26 cellular contexts compared by ENCODE assay signal in genomic region chr15:38208779-38209178, GRCh38.
"Had no signal": no experiment of that assay in that cellular context is flagged by ENCODE, and none has a peak within 500 bp of the region (broad histone marks: within the 10 kb centered on the region; RNA-seq: fewer than 3 reads in every experiment).

No MANE protein-coding gene starts in this region.

- H3K4me1 ChIP-seq: body of pancreas, parathyroid adenoma, psoas muscle had no signal

- H3K27me3 ChIP-seq: adrenal gland, body of pancreas, cardiac muscle cell, gastroesophageal sphincter, transverse colon had no signal

- ATAC-seq: body of pancreas; effector memory CD8-positive, alpha-beta T cell; gastroesophageal sphincter; naive thymus-derived CD8-positive, alpha-beta T cell; psoas muscle had no signal

- H3K4me3 ChIP-seq: adrenal gland, body of pancreas, cardiac muscle cell, coronary artery, gastroesophageal sphincter, psoas muscle, transverse colon had no signal

- H3K27ac ChIP-seq: adrenal gland, body of pancreas, cardiac muscle cell, coronary artery, gastroesophageal sphincter, parathyroid adenoma, psoas muscle, transverse colon, VCaP had no signal

- H3K9me3 ChIP-seq: adrenal gland, body of pancreas, gastroesophageal sphincter, psoas muscle, transverse colon had no signal

- H3K36me3 ChIP-seq: adrenal gland, cardiac muscle cell, gastroesophageal sphincter, transverse colon had no signal

- DNase-seq: activated CD4-positive, alpha-beta T cell treated with anti-CD3 and anti-CD28 coated beads for 4 hours; activated CD4-positive, alpha-beta T cell treated with anti-CD3 and anti-CD28 coated beads, Interleukin-2, amount 50 U/mL, for 48 hours; activated CD8-positive, alpha-beta memory T cell treated with anti-CD3 and anti-CD28 coated beads, Interleukin-2, amount 50 U/mL, for 4 hours; activated effector memory CD4-positive, alpha-beta T cell treated with anti-CD3 and anti-CD28 coated beads, Interleukin-2, amount 50 U/mL, for 16 hours; activated naive CD4-positive, alpha-beta T cell treated with anti-CD3 and anti-CD28 coated beads for 36 hours; activated naive CD8-positive, alpha-beta T cell treated with anti-CD3 and anti-CD28 coated beads for 36 hours; activated T-cell treated with anti-CD3 and anti-CD28 coated beads, Interleukin-2, amount 50 U/mL, for 1 hour; adrenal gland; aorta; body of pancreas; effector memory CD8-positive, alpha-beta T cell; hypothalamus; immature natural killer cell; midbrain; naive thymus-derived CD8-positive, alpha-beta T cell; occipital lobe; psoas muscle; stimulated activated naive CD4-positive, alpha-beta T cell treated with Interleukin-2 at 50 U/mL for 16 hours; SW 1271; T-helper 9 cell; transverse colon had no signal
